In the genomic region with DNA sequence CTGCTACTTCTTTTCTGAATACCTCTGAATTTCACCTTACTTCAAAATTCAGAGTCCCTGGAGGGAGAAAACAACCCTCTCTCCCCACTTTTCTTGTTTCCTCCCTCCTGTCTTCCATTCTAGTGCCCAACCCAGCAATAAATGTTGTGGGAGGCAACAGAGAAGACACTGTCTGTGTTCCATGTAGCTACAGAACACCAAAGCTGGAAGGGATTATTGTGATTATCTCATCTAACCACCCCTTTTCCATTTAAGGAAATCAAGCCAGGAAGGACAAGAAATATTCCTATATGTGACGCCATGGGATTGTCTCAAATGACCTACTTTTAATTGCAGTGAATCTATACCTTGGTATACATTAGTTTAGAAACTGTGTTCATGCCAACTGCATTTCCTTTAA, we compare ENCODE assay signal across 2 cellular contexts.
TF ChIP-seq lines count a peak whose summit lies in the region.

No MANE protein-coding gene starts in this region.

TF ChIP-seq in A549, 52 proteins besides CTCF, POLR2A, EP300 and RAD21:
- TF ChIP-seq KDM5A (IDR thresholded peaks at IDR 0.05) (no peak), CHD4 (IDR thresholded peaks at IDR 0.05; ENCODE audit: borderline replicate concordance) (no peak), CBX8 (IDR thresholded peaks at IDR 0.05) (no peak), GATA3 (IDR thresholded peaks at IDR 0.05; ENCODE audit: borderline replicate concordance) (no peak), MAFK (IDR thresholded peaks at IDR 0.05; ENCODE audit: partially characterized antibody) (no peak), FOXS1 (CRISPR knock-in tag; IDR thresholded peaks at IDR 0.05) (no peak), EHMT2 (IDR thresholded peaks at IDR 0.05; ENCODE audit: low read depth) (no peak), MAX (IDR thresholded peaks at IDR 0.05) (no peak), SMC3 (IDR thresholded peaks at IDR 0.05) (no peak), ZNF302 (CRISPR knock-in tag; IDR thresholded peaks at IDR 0.05) (no peak), ESRRA (IDR thresholded peaks at IDR 0.05; ENCODE audit: borderline replicate concordance, low read length) (no peak), HOXA7 (CRISPR knock-in tag; IDR thresholded peaks at IDR 0.05) (no peak)
- TF ChIP-seq, protein P1, sequence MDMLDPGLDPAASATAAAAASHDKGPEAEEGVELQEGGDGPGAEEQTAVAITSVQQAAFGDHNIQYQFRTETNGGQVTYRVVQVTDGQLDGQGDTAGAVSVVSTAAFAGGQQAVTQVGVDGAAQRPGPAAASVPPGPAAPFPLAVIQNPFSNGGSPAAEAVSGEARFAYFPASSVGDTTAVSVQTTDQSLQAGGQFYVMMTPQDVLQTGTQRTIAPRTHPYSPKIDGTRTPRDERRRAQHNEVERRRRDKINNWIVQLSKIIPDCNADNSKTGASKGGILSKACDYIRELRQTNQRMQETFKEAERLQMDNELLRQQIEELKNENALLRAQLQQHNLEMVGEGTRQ (IDR thresholded peaks at IDR 0.05), result no peak

TF ChIP-seq in IMR-90, 13 proteins besides CTCF, POLR2A, EP300 and RAD21:
- TF ChIP-seq RCOR1 (IDR thresholded peaks at IDR 0.05; ENCODE audit: insufficient replicate concordance, low read length) (no peak), RFX5 (IDR thresholded peaks at IDR 0.05; ENCODE audit: low read depth, low read length) (no peak), MXI1 (IDR thresholded peaks at IDR 0.05; ENCODE audit: borderline replicate concordance, low read depth, low read length) (no peak), BHLHE40 (IDR thresholded peaks at IDR 0.05; ENCODE audit: low read depth, low read length) (no peak), MAZ (IDR thresholded peaks at IDR 0.05; ENCODE audit: borderline replicate concordance, low read depth, low read length) (no peak), FOS (IDR thresholded peaks at IDR 0.05; ENCODE audit: low read depth, low read length) (no peak), CHD1 (IDR thresholded peaks at IDR 0.05; ENCODE audit: low read depth, low read length) (no peak), SMC3 (IDR thresholded peaks at IDR 0.05; ENCODE audit: low read depth, low read length) (no peak), ELK1 (IDR thresholded peaks at IDR 0.05; ENCODE audit: borderline replicate concordance, low read depth, low read length) (no peak), CEBPB (IDR thresholded peaks at IDR 0.05; ENCODE audit: low read depth, low read length) (no peak), NFE2L2 (IDR thresholded peaks at IDR 0.05; ENCODE audit: low read depth, low read length) (no peak), MAFK (IDR thresholded peaks at IDR 0.05; ENCODE audit: low read depth, low read length) (no peak)
- TF ChIP-seq, protein P1 (IDR thresholded peaks at IDR 0.05; ENCODE audit: low read depth, low read length), result no peak
